ENCODE assay signal across 8 cellular contexts in the genomic region with DNA sequence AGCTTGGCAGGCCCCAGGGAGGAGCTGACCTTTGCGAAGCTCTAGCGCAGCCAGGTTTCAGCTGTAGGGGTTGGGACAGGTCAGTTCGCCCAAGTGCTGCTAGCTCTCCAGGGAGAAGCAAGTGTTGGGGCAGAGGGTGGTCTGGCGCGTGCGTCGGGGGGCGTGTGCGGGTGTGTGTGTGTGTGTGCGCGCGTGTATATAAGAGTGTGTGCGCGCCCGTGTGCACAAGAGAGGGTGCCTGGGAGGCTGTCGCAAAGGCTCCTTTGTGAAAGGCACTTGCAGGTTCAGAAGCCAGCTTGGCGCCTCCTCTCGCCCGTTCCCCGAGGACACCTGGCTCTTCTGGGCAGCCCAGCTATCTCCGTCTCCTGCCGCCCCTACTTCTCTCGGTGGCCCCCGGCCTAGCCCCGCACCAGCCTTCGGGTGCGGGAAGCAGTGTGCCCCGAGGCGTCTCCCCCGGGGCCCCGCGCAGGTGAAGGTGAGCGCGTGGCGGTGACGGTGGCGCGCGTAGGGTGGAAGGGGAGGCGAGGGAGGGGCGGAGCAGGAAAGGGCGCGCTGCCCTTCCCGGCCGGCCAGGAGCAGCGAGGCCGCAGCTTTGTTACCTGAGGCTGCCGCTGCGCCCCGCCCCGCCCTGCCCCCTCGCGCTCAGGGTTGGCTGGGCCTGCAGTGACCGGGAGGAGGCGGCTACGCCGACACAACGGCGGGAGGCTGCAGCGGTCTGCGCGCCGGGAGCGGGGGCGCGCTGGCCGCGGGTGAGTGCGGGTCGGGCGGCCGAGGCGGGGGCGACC. TPM values are rescaled to one million over a fixed set of nuclear protein-coding genes. Genes with fewer than 3 reads are reported as not detected.
DNase-seq lines count a peak whose midpoint lies in the region; ATAC-seq and TF ChIP-seq lines count a peak whose summit lies in the region.

A gene with protein sequence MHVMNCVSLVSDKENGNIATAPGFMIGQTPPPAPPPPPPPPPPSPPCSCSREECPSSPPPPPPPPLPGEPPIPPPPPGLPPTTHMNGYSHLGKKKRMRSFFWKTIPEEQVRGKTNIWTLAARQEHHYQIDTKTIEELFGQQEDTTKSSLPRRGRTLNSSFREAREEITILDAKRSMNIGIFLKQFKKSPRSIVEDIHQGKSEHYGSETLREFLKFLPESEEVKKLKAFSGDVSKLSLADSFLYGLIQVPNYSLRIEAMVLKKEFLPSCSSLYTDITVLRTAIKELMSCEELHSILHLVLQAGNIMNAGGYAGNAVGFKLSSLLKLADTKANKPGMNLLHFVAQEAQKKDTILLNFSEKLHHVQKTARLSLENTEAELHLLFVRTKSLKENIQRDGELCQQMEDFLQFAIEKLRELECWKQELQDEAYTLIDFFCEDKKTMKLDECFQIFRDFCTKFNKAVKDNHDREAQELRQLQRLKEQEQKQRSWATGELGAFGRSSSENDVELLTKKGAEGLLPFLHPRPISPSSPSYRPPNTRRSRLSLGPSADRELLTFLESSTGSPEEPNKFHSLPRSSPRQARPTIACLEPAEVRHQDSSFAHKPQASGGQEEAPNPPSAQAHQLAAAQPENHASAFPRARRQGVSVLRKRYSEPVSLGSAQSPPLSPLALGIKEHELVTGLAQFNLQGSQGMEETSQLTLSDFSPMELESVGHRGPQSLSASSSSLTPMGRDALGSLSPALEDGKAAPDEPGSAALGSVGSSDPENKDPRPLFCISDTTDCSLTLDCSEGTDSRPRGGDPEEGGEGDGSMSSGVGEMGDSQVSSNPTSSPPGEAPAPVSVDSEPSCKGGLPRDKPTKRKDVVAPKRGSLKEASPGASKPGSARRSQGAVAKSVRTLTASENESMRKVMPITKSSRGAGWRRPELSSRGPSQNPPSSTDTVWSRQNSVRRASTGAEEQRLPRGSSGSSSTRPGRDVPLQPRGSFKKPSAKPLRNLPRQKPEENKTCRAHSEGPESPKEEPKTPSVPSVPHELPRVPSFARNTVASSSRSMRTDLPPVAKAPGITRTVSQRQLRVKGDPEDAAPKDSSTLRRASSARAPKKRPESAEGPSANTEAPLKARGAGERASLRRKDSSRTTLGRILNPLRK (plus strand): TSS at position 663 of the 785 bp plus-strand sequence. CDS start 6,735 bp downstream, outside the sequence.

- peak within 1 kb of the TSS; percentile 84 for H3K4me2 ChIP-seq in neural progenitor cell

- no peak within 1 kb of the TSS for H3K27ac Mint-ChIP-seq in activated CD8-positive, alpha-beta memory T cell treated with anti-CD3 and anti-CD28 coated beads, Interleukin-2, amount 10 ng/mL, durations not matched to agents 7 days and 5 days
- H3K27ac Mint-ChIP-seq in neural progenitor cell = no peak within 1 kb of the TSS

- peaks cover 23% of the 10 kb centered on the region for H3K4me1 Mint-ChIP-seq in activated CD8-positive, alpha-beta memory T cell treated with anti-CD3 and anti-CD28 coated beads, Interleukin-2, amount 10 ng/mL, durations not matched to agents 7 days and 5 days
- peaks cover 17% of the 10 kb centered on the region for H3K4me1 Mint-ChIP-seq in neural progenitor cell

- H3K4me1 ChIP-seq in neural progenitor cell = peaks cover 23% of the 10 kb centered on the region

- peak; percentile 47 for ATAC-seq in activated CD8-positive, alpha-beta memory T cell treated with anti-CD3 and anti-CD28 coated beads, Interleukin-2, amount 10 ng/mL, durations not matched to agents 7 days and 5 days
- ATAC-seq in HG03520 (IDR thresholded peaks at IDR 0.05; ENCODE audit: unreplicated experiment) = no peak
- ATAC-seq in GM19452 (IDR thresholded peaks at IDR 0.05; ENCODE audit: unreplicated experiment) = no peak

- H3K4me3 Mint-ChIP-seq in activated CD8-positive, alpha-beta memory T cell treated with anti-CD3 and anti-CD28 coated beads, Interleukin-2, amount 10 ng/mL, durations not matched to agents 7 days and 5 days = peak within 1 kb of the TSS; percentile 62
- H3K4me3 Mint-ChIP-seq in neural progenitor cell = peak within 1 kb of the TSS; percentile 87

- peak within 1 kb of the TSS; percentile 95 for H2AFZ ChIP-seq in neural progenitor cell (replicated peaks)

- no peaks in the 10 kb centered on the region for H3K36me3 ChIP-seq in neural progenitor cell

- H3K9ac ChIP-seq in neural progenitor cell = no peak within 1 kb of the TSS

- H3F3A ChIP-seq in neural progenitor cell (ENCODE audit: low read depth) = peaks cover 32% of the 10 kb centered on the region

- H3K4me3 ChIP-seq in fibroblast of the aortic adventitia (ENCODE audit: low read depth, low read length) (peak within 1 kb of the TSS; percentile 62), neural progenitor cell (peak within 1 kb of the TSS; percentile 79)

- H3K9me3 ChIP-seq in neural progenitor cell (ENCODE audit: low read depth) = no peaks in the 10 kb centered on the region

- H3K27me3 Mint-ChIP-seq in activated CD8-positive, alpha-beta memory T cell treated with anti-CD3 and anti-CD28 coated beads, Interleukin-2, amount 10 ng/mL, durations not matched to agents 7 days and 5 days = peaks cover 68% of the 10 kb centered on the region
- H3K27me3 Mint-ChIP-seq in neural progenitor cell (ENCODE audit: insufficient read depth, low read depth) = peaks cover 44% of the 10 kb centered on the region

- CTCF ChIA-PET in activated CD8-positive, alpha-beta memory T cell treated with anti-CD3 and anti-CD28 coated beads, Interleukin-2, amount 10 ng/mL, durations not matched to agents 7 days and 5 days (lab: Charles Lee) = interaction anchor here (0.8 to 1.1 kb wide), 2 partner anchors 30 to 149 kb away, joined by 3 read pairs; no protein-coding TSS in a partner anchor

- peaks cover 45% of the 10 kb centered on the region for H3K27me3 ChIP-seq in neural progenitor cell

- DNase-seq in activated CD8-positive, alpha-beta memory T cell treated with anti-CD3 and anti-CD28 coated beads, Interleukin-2, amount 10 ng/mL, durations not matched to agents 7 days and 5 days = no peak
- no peak for DNase-seq in activated CD8-positive, alpha-beta memory T cell treated with anti-CD3 and anti-CD28 coated beads, Interleukin-2, amount 50 U/mL, for 4 hours
- DNase-seq in LoVo (ENCODE audit: low spot score) = peak; percentile 81
- DNase-seq in UCSD-AML1 (lab: John Stamatoyannopoulos, UW; ENCODE audit: unreplicated experiment) = peak; percentile 38
- DNase-seq in fibroblast of the aortic adventitia (ENCODE audit: low read depth) = no peak
- peak; percentile 91 for DNase-seq in neural progenitor cell (ENCODE audit: low spot score)

- H3K79me2 ChIP-seq in neural progenitor cell (ENCODE audit: low read depth) = peaks cover 23% of the 10 kb centered on the region

- H3K36me3 Mint-ChIP-seq in activated CD8-positive, alpha-beta memory T cell treated with anti-CD3 and anti-CD28 coated beads, Interleukin-2, amount 10 ng/mL, durations not matched to agents 7 days and 5 days = peaks cover 3% of the 10 kb centered on the region
- peaks cover 8% of the 10 kb centered on the region for H3K36me3 Mint-ChIP-seq in neural progenitor cell

- H3K9me3 Mint-ChIP-seq in activated CD8-positive, alpha-beta memory T cell treated with anti-CD3 and anti-CD28 coated beads, Interleukin-2, amount 10 ng/mL, durations not matched to agents 7 days and 5 days (ENCODE audit: low read depth) = no peaks in the 10 kb centered on the region
- H3K9me3 Mint-ChIP-seq in neural progenitor cell = peaks cover 6% of the 10 kb centered on the region

- H3K27ac ChIP-seq in neural progenitor cell = no peak within 1 kb of the TSS

- H4K20me1 ChIP-seq in neural progenitor cell (ENCODE audit: low read depth) = peaks cover 37% of the 10 kb centered on the region

- TF ChIP-seq CTCF in fibroblast of the aortic adventitia (IDR thresholded peaks at IDR 0.05; ENCODE audit: insufficient read depth, low read length) (no peak), neural progenitor cell (IDR thresholded peaks at IDR 0.05) (no peak)

RNA-seq across cellular contexts. Expression of the gene that starts here (rescaled TPM):
- under 1 TPM; 0.12 to 0.14 TPM for total RNA-seq in activated CD8-positive, alpha-beta memory T cell treated with anti-CD3 and anti-CD28 coated beads, Interleukin-2, amount 10 ng/mL, durations not matched to agents 7 days and 5 days
- total RNA-seq in fibroblast of the aortic adventitia (ENCODE audit: low replicate concordance) = 0.09 and 0.16 TPM in 2 replicates
- 3.0 and 4.8 TPM in 2 replicates for total RNA-seq in neural progenitor cell (ENCODE audit: low replicate concordance)

Comparison
In these comparisons a context has a peak if more than half of its experiments do, and no peak if none do; other contexts are left out.
1. Peak in ATAC-seq in activated CD8-positive, alpha-beta memory T cell treated with anti-CD3 and anti-CD28 coated beads, Interleukin-2, amount 10 ng/mL, durations not matched to agents 7 days and 5 days; RNA of the gene not detected or under 1 TPM.
2. DNase-seq: peak in LoVo (single experiment), UCSD-AML1 (single experiment) and neural progenitor cell (single experiment); none in activated CD8-positive, alpha-beta memory T cell treated with anti-CD3 and anti-CD28 coated beads, Interleukin-2, amount 10 ng/mL, durations not matched to agents 7 days and 5 days (single experiment), activated CD8-positive, alpha-beta memory T cell treated with anti-CD3 and anti-CD28 coated beads, Interleukin-2, amount 50 U/mL, for 4 hours (single experiment) and fibroblast of the aortic adventitia (single experiment).